Comparison of ENCODE assay signal across 8 cellular contexts in genomic region chr6:90284745-90285481, GRCh38. TPM values are rescaled to one million over a fixed set of nuclear protein-coding genes. Genes with fewer than 3 reads are reported as not detected.
DNase-seq lines count a peak whose midpoint lies in the region; ATAC-seq and TF ChIP-seq lines count a peak whose summit lies in the region.

No MANE protein-coding gene starts in this region.

- intact Hi-C loops in CD4-positive, alpha-beta T cell (cut with DNase I, micrococcal nuclease) = loop anchor here (1.0 to 5.0 kb wide), 6 partner anchors 11 to 333 kb away; no protein-coding TSS in a partner anchor
- intact Hi-C loops in sigmoid colon (cut with DNase I) = loop anchor here (5.0 kb wide), 1 partner anchor 197 kb away; no protein-coding TSS in a partner anchor

- CTCF ChIA-PET in CD4-positive, alpha-beta T cell (lab: Charles Lee) = interaction anchor here (0.6 to 3.3 kb wide), 5 partner anchors 11 to 344 kb away, joined by 3 to 26 read pairs (median 4); no protein-coding TSS in a partner anchor

- no peak for TF ChIP-seq EP300 in sigmoid colon (IDR thresholded peaks at IDR 0.05)

- H3K9me3 Mint-ChIP-seq in CD4-positive, alpha-beta T cell = peaks cover 2% of the 10 kb centered on the region

- TF ChIP-seq POLR2A in sigmoid colon (IDR thresholded peaks at IDR 0.05) = no peak

- H3K4me3 ChIP-seq in WI38 (ENCODE audit: low read depth, low read length) = peak overlapping the region; percentile 43
- peak overlapping the region; percentile 11 to 36 for H3K4me3 ChIP-seq in foreskin fibroblast (ENCODE audit: low read depth in 1 of 2, low read length in 2 of 2)
- peak overlapping the region in 2 of 4 donors; percentile 13 to 18 for H3K4me3 ChIP-seq in sigmoid colon

- H3K27ac ChIP-seq in CD4-positive, alpha-beta T cell (ENCODE audit: low read depth, low read length) = peak overlapping the region; percentile 80
- H3K27ac ChIP-seq in sigmoid colon = peak overlapping the region in 3 of 4 donors; percentile 27 to 51 (median 50)

- peak overlapping the region; percentile 91 for H3K27ac Mint-ChIP-seq in CD4-positive, alpha-beta T cell

- WGBS in sigmoid colon, 2 donors = 21 to 70% methylated on average over 7 of the region's 7 CpGs

- H3K36me3 Mint-ChIP-seq in CD4-positive, alpha-beta T cell (ENCODE audit: low read depth) = peaks cover 59% of the 10 kb centered on the region

- peak; percentile 32 for ATAC-seq in CD4-positive, alpha-beta T cell (ENCODE audit: poor library complexity)
- ATAC-seq in GM19372 (IDR thresholded peaks at IDR 0.05; ENCODE audit: low read depth, unreplicated experiment) (peak; percentile 61), HG03378 (IDR thresholded peaks at IDR 0.05; ENCODE audit: unreplicated experiment) (peak; percentile 77)

- no peaks in the 10 kb centered on the region for H3K27me3 Mint-ChIP-seq in CD4-positive, alpha-beta T cell

- no peak for TF ChIP-seq CTCF in CD4-positive, alpha-beta T cell (IDR thresholded peaks at IDR 0.05)
- no peak for TF ChIP-seq CTCF in WI38 (IDR thresholded peaks at IDR 0.05; ENCODE audit: low read depth, low read length)
- no peak for TF ChIP-seq CTCF in foreskin fibroblast (IDR thresholded peaks at IDR 0.05; ENCODE audit: low read depth, low read length)
- no peak for TF ChIP-seq CTCF in sigmoid colon (IDR thresholded peaks at IDR 0.05)

- no peaks in the 10 kb centered on the region for H3K27me3 ChIP-seq in CD4-positive, alpha-beta T cell (ENCODE audit: control insufficient read depth, insufficient read depth, low read length)
- H3K27me3 ChIP-seq in sigmoid colon = no peaks in the 10 kb centered on the region

- peaks cover 0 to 21% (median 18%) of the 10 kb centered on the region in 4 donors for H3K4me1 ChIP-seq in sigmoid colon

- no peaks in the 10 kb centered on the region for H3K36me3 ChIP-seq in sigmoid colon

- no peaks in the 10 kb centered on the region for H3K9me3 ChIP-seq in CD4-positive, alpha-beta T cell (ENCODE audit: control insufficient read depth, low read length)
- H3K9me3 ChIP-seq in sigmoid colon = no peaks in the 10 kb centered on the region

- peaks cover 89% of the 10 kb centered on the region for H3K4me1 Mint-ChIP-seq in CD4-positive, alpha-beta T cell (ENCODE audit: low read depth)

- H3K4me3 Mint-ChIP-seq in CD4-positive, alpha-beta T cell = peak overlapping the region; percentile 83

- no peak for DNase-seq in CD4-positive, alpha-beta T cell
- DNase-seq in foreskin fibroblast (peak; percentile 29 to 58), sigmoid colon (no peak), AML-193 (lab: John Stamatoyannopoulos, UW) (no peak), NCI-H1694 treated with DMSO at 0.1 percent for 48 hours (lab: John Stamatoyannopoulos, UW) (no peak)

- POLR2A ChIA-PET in CD4-positive, alpha-beta T cell (lab: Charles Lee) = interaction anchor here (0.6 to 5.5 kb wide), 24 partner anchors 8 to 465 kb away, joined by 3 to 91 read pairs (median 4); partner anchors contain the start of genes BACH2 and MDN1

RNA-seq across cellular contexts. Expression of gene BACH2, which starts 11.7 kb away (rescaled TPM):
- total RNA-seq in CD4-positive, alpha-beta T cell = 100 to 1,000 TPM; 157 to 170 TPM
- total RNA-seq in sigmoid colon = 1 to 10 TPM; 1.1 to 4.6 (median 2.1) TPM
- 1 to 10 TPM in 1 of 3 donors, under 1 TPM in 2; under 0.01 to 5.6 (median 0.23) TPM for polyA plus RNA-seq in sigmoid colon

Comparison
In these comparisons a context has a peak if more than half of its experiments do, and no peak if none do; other contexts are left out.
1. DNase-seq: peak in foreskin fibroblast (2 of 2); none in CD4-positive, alpha-beta T cell (0 of 10), sigmoid colon (single experiment), AML-193 (0 of 2) and NCI-H1694 treated with DMSO at 0.1 percent for 48 hours (single experiment).
2. RNA of gene BACH2, which starts 11.7 kb away (total RNA-seq): 157 to 170 TPM in CD4-positive, alpha-beta T cell; 1.1 to 4.6 TPM in sigmoid colon; every median in the first group is over 10 times any median in the second.
3. Peak in every context shown above with its lines, with median percentiles within 50 percentile points of each other: ATAC-seq.